In the genomic region with DNA sequence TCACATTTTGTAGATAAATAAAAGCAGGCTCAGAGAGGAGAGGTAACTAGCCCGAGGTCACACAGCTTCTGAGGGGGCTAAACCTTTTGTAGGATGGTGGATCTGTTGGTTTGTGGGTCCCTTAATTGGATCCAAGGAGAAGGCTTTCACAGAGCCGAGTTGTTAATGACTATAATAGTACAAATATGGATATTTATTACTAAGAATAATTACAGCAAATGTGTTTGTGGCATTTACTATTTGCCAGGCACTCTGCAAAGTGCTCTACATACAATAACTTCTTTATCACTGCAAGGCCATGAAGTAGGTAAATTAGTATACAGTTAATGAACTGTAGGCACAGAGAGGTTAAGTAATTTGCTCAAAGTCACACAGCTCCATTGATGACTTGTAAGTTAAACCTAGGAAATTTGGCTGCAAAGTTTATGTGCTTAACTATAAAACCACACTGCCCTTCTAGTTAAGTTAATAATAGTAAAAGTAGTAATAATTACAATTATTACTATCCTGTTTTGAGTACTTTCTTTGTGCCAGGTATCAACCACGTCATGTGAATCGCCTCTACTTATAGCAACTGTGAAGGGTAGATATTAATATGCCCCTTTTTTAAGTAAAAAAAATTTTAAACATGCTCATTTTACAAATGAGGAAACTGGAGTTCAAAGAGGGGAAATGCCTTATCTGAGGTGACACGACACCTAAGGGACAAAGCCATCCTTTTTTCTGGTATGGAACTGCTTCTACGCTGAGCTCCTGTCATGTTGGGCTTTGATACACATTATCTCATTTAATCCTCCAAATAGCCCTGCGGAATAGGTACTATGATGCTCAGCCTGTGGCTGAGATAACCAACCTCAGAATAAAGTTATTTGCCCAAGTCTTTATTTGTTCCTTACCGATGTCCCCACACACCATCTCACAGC, we compare ENCODE assay signal across 8 cellular contexts. TPM values are rescaled to one million over a fixed set of nuclear protein-coding genes. Genes with fewer than 3 reads are reported as not detected.
DNase-seq lines count a peak whose midpoint lies in the region; ATAC-seq and TF ChIP-seq lines count a peak whose summit lies in the region.

No MANE protein-coding gene starts in this region.

- H3K27ac ChIP-seq in Karpas-422 (ENCODE audit: low read length): no peak overlapping the region
- peak overlapping the region; percentile 96 for H3K27ac ChIP-seq in muscle layer of duodenum (ENCODE audit: low read length)

- DNase-seq in AG04449 (ENCODE audit: low read depth, low spot score): no peak
- no peak for DNase-seq in Karpas-422
- DNase-seq in cardiac fibroblast (ENCODE audit: low read depth in 2 of 2): no peak
- DNase-seq in iPS-NIHi7 (ENCODE audit: extremely low spot score): no peak
- DNase-seq in activated effector memory CD4-positive, alpha-beta T cell treated with Interleukin-2 at 50 U/mL for 16 hours: no peak

- peaks cover 6% of the 10 kb centered on the region; the same call in 1 of the 2 replicates for H3K4me1 ChIP-seq in Karpas-422 (ENCODE audit: low read length)
- H3K4me1 ChIP-seq in muscle layer of duodenum (ENCODE audit: control insufficient read depth in 1 of 2, insufficient read depth in 2 of 2, low read length in 2 of 2): peaks cover 23 to 31% of the 10 kb centered on the region in 2 donors

- H3K4me3 ChIP-seq in AG04449 (ENCODE audit: low read depth, low read length): peak overlapping the region; percentile 45; the same call in 1 of the 2 replicates
- H3K4me3 ChIP-seq in Karpas-422 (ENCODE audit: low read length): peak overlapping the region; percentile 30; the same call in 1 of the 2 replicates
- peak overlapping the region; percentile 8 to 22 for H3K4me3 ChIP-seq in cardiac fibroblast (replicated peaks in 1 of 2; ENCODE audit: low read depth in 2 of 2, low read length in 2 of 2)
- peak overlapping the region; percentile 56 for H3K4me3 ChIP-seq in muscle layer of duodenum (ENCODE audit: low read depth in 1 of 2, low read length in 2 of 2)

- TF ChIP-seq CTCF in AG04449 (IDR thresholded peaks at IDR 0.05; ENCODE audit: insufficient read depth, low read length, missing control alignments) (no peak), cardiac fibroblast (IDR thresholded peaks at IDR 0.05; ENCODE audit: low read depth, low read length) (no peak)

- no peaks in the 10 kb centered on the region for H3K27me3 ChIP-seq in Karpas-422 (ENCODE audit: low read length)
- H3K27me3 ChIP-seq in muscle layer of duodenum (ENCODE audit: low read depth, low read length): no peaks in the 10 kb centered on the region

- H2AFZ ChIP-seq in Karpas-422 (ENCODE audit: low read length): no peak overlapping the region

- CTCF ChIA-PET in AG04449 (lab: Yijun Ruan, JAX): interaction anchor here (0.9 to 17.4 kb wide), 6 partner anchors 9 to 272 kb away, joined by 3 to 411 read pairs (median 3); a partner anchor contains a TSS

- POLR2A ChIA-PET in AG04449 (lab: Yijun Ruan, JAX): interaction anchor here (0.6 to 4.1 kb wide), 8 partner anchors 9 to 267 kb away, joined by 3 to 44 read pairs (median 6); no protein-coding TSS in a partner anchor

- H3K79me2 ChIP-seq in Karpas-422 (ENCODE audit: low read length): no peaks in the 10 kb centered on the region

- no peak for ATAC-seq in activated CD4-positive, CD25-positive, alpha-beta regulatory T cell treated with anti-CD3 and anti-CD28 coated beads, Interleukin-2, amount 50 U/mL, for 24 hours
- ATAC-seq in GM21825 (IDR thresholded peaks at IDR 0.05; ENCODE audit: unreplicated experiment): no peak

- H3K9ac ChIP-seq in Karpas-422 (ENCODE audit: low read length): no peak overlapping the region

- H4K20me1 ChIP-seq in Karpas-422 (ENCODE audit: insufficient read depth, low read depth, low read length): no peaks in the 10 kb centered on the region

- H3K9me3 ChIP-seq in Karpas-422 (ENCODE audit: low read length) (no peaks in the 10 kb centered on the region), muscle layer of duodenum (ENCODE audit: control insufficient read depth in 1 of 2, low read length in 2 of 2) (no peaks in the 10 kb centered on the region)

- H3K36me3 ChIP-seq in Karpas-422 (ENCODE audit: insufficient read depth, low read length): no peaks in the 10 kb centered on the region
- peaks cover 20% of the 10 kb centered on the region in 2 donors for H3K36me3 ChIP-seq in muscle layer of duodenum (ENCODE audit: control insufficient read depth in 1 of 2, insufficient read depth in 2 of 2, low read length in 2 of 2)

- no peaks in the 10 kb centered on the region for H3K9me2 ChIP-seq in Karpas-422 (replicated peaks; ENCODE audit: insufficient read depth, low read length)

- H3K4me2 ChIP-seq in Karpas-422 (ENCODE audit: low read depth, low read length, poor library complexity, severe bottlenecking): peak overlapping the region; percentile 54

RNA-seq across cellular contexts. Expression of a gene that starts 8.4 kb away (rescaled TPM):
- total RNA-seq in Karpas-422 (2014; rRNA removed; shearing (Covaris generic); ENCODE audit: low replicate concordance): 0.36 and 0.86 TPM in 2 replicates
